ENCODE assay signal across 1 cellular context in genomic region chr6:32969685-32970412, GRCh38.
TF ChIP-seq lines count a peak whose summit lies in the region.

No MANE protein-coding gene starts in this region.

TF ChIP-seq in WTC11, 78 proteins besides CTCF, POLR2A, EP300 and RAD21 (continued from another document):
- TF ChIP-seq, protein P1, sequence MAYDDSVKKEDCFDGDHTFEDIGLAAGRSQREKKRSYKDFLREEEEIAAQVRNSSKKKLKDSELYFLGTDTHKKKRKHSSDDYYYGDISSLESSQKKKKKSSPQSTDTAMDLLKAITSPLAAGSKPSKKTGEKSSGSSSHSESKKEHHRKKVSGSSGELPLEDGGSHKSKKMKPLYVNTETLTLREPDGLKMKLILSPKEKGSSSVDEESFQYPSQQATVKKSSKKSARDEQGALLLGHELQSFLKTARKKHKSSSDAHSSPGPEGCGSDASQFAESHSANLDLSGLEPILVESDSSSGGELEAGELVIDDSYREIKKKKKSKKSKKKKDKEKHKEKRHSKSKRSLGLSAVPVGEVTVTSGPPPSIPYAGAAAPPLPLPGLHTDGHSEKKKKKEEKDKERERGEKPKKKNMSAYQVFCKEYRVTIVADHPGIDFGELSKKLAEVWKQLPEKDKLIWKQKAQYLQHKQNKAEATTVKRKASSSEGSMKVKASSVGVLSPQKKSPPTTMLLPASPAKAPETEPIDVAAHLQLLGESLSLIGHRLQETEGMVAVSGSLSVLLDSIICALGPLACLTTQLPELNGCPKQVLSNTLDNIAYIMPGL (CRISPR knock-in tag; IDR thresholded peaks at IDR 0.05): 0 out of 2 replicates have a peak, but pooled peaks have one; percentile 47
- no peak; the same call in none of the 2 replicates for TF ChIP-seq E2F1 (CRISPR knock-in tag; IDR thresholded peaks at IDR 0.05)
- TF ChIP-seq E2F4 (CRISPR knock-in tag; IDR thresholded peaks at IDR 0.05; ENCODE audit: borderline replicate concordance, low read depth): 0 out of 2 replicates have a peak, but pooled peaks have one; percentile 8
- peak; percentile 70; the same call in 1 of the 2 replicates for TF ChIP-seq ZNF671 (CRISPR knock-in tag; IDR thresholded peaks at IDR 0.05)
- TF ChIP-seq ZNF263 (CRISPR knock-in tag; IDR thresholded peaks at IDR 0.05; ENCODE audit: low read depth): no peak
- peak; percentile 90 for TF ChIP-seq EMX1 (CRISPR knock-in tag; IDR thresholded peaks at IDR 0.05)
- 0 out of 2 replicates have a peak, but pooled peaks have one; percentile 33 for TF ChIP-seq JUN (CRISPR knock-in tag; IDR thresholded peaks at IDR 0.05)
- TF ChIP-seq KAT7 (CRISPR knock-in tag; IDR thresholded peaks at IDR 0.05; ENCODE audit: borderline replicate concordance): peak; percentile 19; the same call in 1 of the 2 replicates
- TF ChIP-seq TEAD4 (CRISPR knock-in tag; IDR thresholded peaks at IDR 0.05): peak; percentile 12; the same call in 1 of the 2 replicates
- peak; percentile 83; the same call in 1 of the 2 replicates for TF ChIP-seq AR (CRISPR knock-in tag; IDR thresholded peaks at IDR 0.05)
- TF ChIP-seq STAT6 (CRISPR knock-in tag; conservative IDR thresholded peaks at IDR 0.05; ENCODE audit: low read depth): no peak
- TF ChIP-seq TEAD1 (CRISPR knock-in tag; IDR thresholded peaks at IDR 0.05): 0 out of 2 replicates have a peak, but pooled peaks have one; percentile 22
- TF ChIP-seq SMAD4 (CRISPR knock-in tag; IDR thresholded peaks at IDR 0.05): no peak
- TF ChIP-seq ZNF423 (CRISPR knock-in tag; IDR thresholded peaks at IDR 0.05): peak; percentile 69; the same call in 1 of the 2 replicates
- TF ChIP-seq PRRX2 (CRISPR knock-in tag; IDR thresholded peaks at IDR 0.05): 0 out of 2 replicates have a peak, but pooled peaks have one; percentile 7
